In genomic region chr9:98217255-98217654, GRCh38 we compare ENCODE assay signal across 24 cellular contexts.
"Had no signal": no experiment of that assay in that cellular context is flagged by ENCODE, and none has a peak within 500 bp of the region (broad histone marks: within the 10 kb centered on the region; RNA-seq: fewer than 3 reads in every experiment).

No MANE protein-coding gene starts in this region.

- FAIRE-seq: keratinocyte, pancreas, urothelium cell line had no signal

- H3K4me1 Mint-ChIP-seq: activated T-helper 17 cell treated with anti-CD3 and anti-CD28 coated beads, Interleukin-2, amount 50 U/mL, for 72 hours; naive B cell; stimulated activated effector memory CD8-positive, alpha-beta T cell treated with anti-CD3 and anti-CD28 coated beads, Interleukin-12 subunit alpha, Interleukin-12 subunit beta, amount 100 ng/mL, for 72 hours had no signal

- ATAC-seq: activated CD8-positive, alpha-beta memory T cell treated with anti-CD3 and anti-CD28 coated beads, Interleukin-2, amount 10 ng/mL, durations not matched to agents 7 days and 5 days; activated T-helper 17 cell treated with anti-CD3 and anti-CD28 coated beads, Interleukin-2, amount 50 U/mL, for 72 hours; body of pancreas; foreskin keratinocyte; left lung; mucosa of descending colon; pancreas; sciatic nerve; stimulated activated effector memory CD8-positive, alpha-beta T cell treated with anti-CD3 and anti-CD28 coated beads, Interleukin-12 subunit alpha, Interleukin-12 subunit beta, amount 100 ng/mL, for 72 hours had no signal

- H3K9me3 Mint-ChIP-seq: activated CD4-positive, alpha-beta memory T cell treated with anti-CD3 and anti-CD28 coated beads, Interleukin-2, amount 10 ng/mL, durations not matched to agents 7 days and 5 days; activated naive CD8-positive, alpha-beta T cell treated with anti-CD3 and anti-CD28 coated beads, Interleukin-2, amount 10 ng/mL, durations not matched to agents 7 days and 5 days; activated T-helper 17 cell treated with anti-CD3 and anti-CD28 coated beads, Interleukin-2, amount 50 U/mL, for 72 hours; naive B cell; neural progenitor cell; stimulated activated effector memory CD8-positive, alpha-beta T cell treated with anti-CD3 and anti-CD28 coated beads, Interleukin-12 subunit alpha, Interleukin-12 subunit beta, amount 100 ng/mL, for 72 hours had no signal

- DNase-seq: activated CD4-positive, alpha-beta memory T cell treated with anti-CD3 and anti-CD28 coated beads, Interleukin-2, amount 10 ng/mL, durations not matched to agents 7 days and 5 days; activated CD4-positive, alpha-beta T cell treated with anti-CD3 and anti-CD28 coated beads for 48 hours; activated CD4-positive, CD25-positive, alpha-beta regulatory T cell; activated CD8-positive, alpha-beta memory T cell treated with anti-CD3 and anti-CD28 coated beads, Interleukin-2, amount 10 ng/mL, durations not matched to agents 7 days and 5 days; activated naive CD4-positive, alpha-beta T cell treated with Interleukin-2 at 50 U/mL for 16 hours; activated naive CD8-positive, alpha-beta T cell treated with anti-CD3 and anti-CD28 coated beads, Interleukin-2, amount 10 ng/mL, durations not matched to agents 7 days and 5 days; body of pancreas; dorsolateral prefrontal cortex; foreskin keratinocyte; hypothalamus; left lung; mucosa of descending colon; naive B cell; pancreas; stimulated activated CD4-positive, alpha-beta T cell treated with anti-CD3 and anti-CD28 coated beads, Interleukin-4, amount 100 ng/mL, for 24 hours; T-helper 1 cell; T-helper 9 cell had no signal

- H3K9me3 ChIP-seq: body of pancreas, left lung, mucosa of descending colon, pancreas had no signal

- H3K27ac Mint-ChIP-seq: activated CD4-positive, alpha-beta memory T cell treated with anti-CD3 and anti-CD28 coated beads, Interleukin-2, amount 10 ng/mL, durations not matched to agents 7 days and 5 days; activated CD8-positive, alpha-beta memory T cell treated with anti-CD3 and anti-CD28 coated beads, Interleukin-2, amount 10 ng/mL, durations not matched to agents 7 days and 5 days; activated naive CD8-positive, alpha-beta T cell treated with anti-CD3 and anti-CD28 coated beads, Interleukin-2, amount 10 ng/mL, durations not matched to agents 7 days and 5 days; activated T-helper 17 cell treated with anti-CD3 and anti-CD28 coated beads, Interleukin-2, amount 50 U/mL, for 72 hours; naive B cell; neural progenitor cell; stimulated activated effector memory CD8-positive, alpha-beta T cell treated with anti-CD3 and anti-CD28 coated beads, Interleukin-12 subunit alpha, Interleukin-12 subunit beta, amount 100 ng/mL, for 72 hours had no signal

- H3K4me3 ChIP-seq: body of pancreas, dorsolateral prefrontal cortex, left lung, mucosa of descending colon, neural progenitor cell, pancreas, smooth muscle cell had no signal

- H3K4me3 Mint-ChIP-seq: activated CD4-positive, alpha-beta memory T cell treated with anti-CD3 and anti-CD28 coated beads, Interleukin-2, amount 10 ng/mL, durations not matched to agents 7 days and 5 days; activated CD8-positive, alpha-beta memory T cell treated with anti-CD3 and anti-CD28 coated beads, Interleukin-2, amount 10 ng/mL, durations not matched to agents 7 days and 5 days; activated naive CD8-positive, alpha-beta T cell treated with anti-CD3 and anti-CD28 coated beads, Interleukin-2, amount 10 ng/mL, durations not matched to agents 7 days and 5 days; activated T-helper 17 cell treated with anti-CD3 and anti-CD28 coated beads, Interleukin-2, amount 50 U/mL, for 72 hours; naive B cell; neural progenitor cell; stimulated activated effector memory CD8-positive, alpha-beta T cell treated with anti-CD3 and anti-CD28 coated beads, Interleukin-12 subunit alpha, Interleukin-12 subunit beta, amount 100 ng/mL, for 72 hours had no signal

- H3K27ac ChIP-seq: body of pancreas, dorsolateral prefrontal cortex, foreskin keratinocyte, neural progenitor cell, pancreas had no signal

- H3K27me3 ChIP-seq: body of pancreas, dorsolateral prefrontal cortex, foreskin keratinocyte, left lung, neural progenitor cell, pancreas had no signal

- H3K27me3 Mint-ChIP-seq: activated CD4-positive, alpha-beta memory T cell treated with anti-CD3 and anti-CD28 coated beads, Interleukin-2, amount 10 ng/mL, durations not matched to agents 7 days and 5 days; activated CD8-positive, alpha-beta memory T cell treated with anti-CD3 and anti-CD28 coated beads, Interleukin-2, amount 10 ng/mL, durations not matched to agents 7 days and 5 days; activated naive CD8-positive, alpha-beta T cell treated with anti-CD3 and anti-CD28 coated beads, Interleukin-2, amount 10 ng/mL, durations not matched to agents 7 days and 5 days; activated T-helper 17 cell treated with anti-CD3 and anti-CD28 coated beads, Interleukin-2, amount 50 U/mL, for 72 hours; naive B cell had no signal

- H3K9ac ChIP-seq: neural progenitor cell had no signal

- H3K36me3 Mint-ChIP-seq: activated CD8-positive, alpha-beta memory T cell treated with anti-CD3 and anti-CD28 coated beads, Interleukin-2, amount 10 ng/mL, durations not matched to agents 7 days and 5 days; neural progenitor cell; stimulated activated effector memory CD8-positive, alpha-beta T cell treated with anti-CD3 and anti-CD28 coated beads, Interleukin-12 subunit alpha, Interleukin-12 subunit beta, amount 100 ng/mL, for 72 hours had no signal

- H3K4me1 ChIP-seq: body of pancreas, pancreas had no signal

- H3K36me3 ChIP-seq: neural progenitor cell, pancreas had no signal
